Comparison of ENCODE assay signal across 12 cellular contexts in genomic region chr14:24941719-24942118, GRCh38.
DNase-seq lines count a peak whose midpoint lies in the region; ATAC-seq lines count a peak whose summit lies in the region.
"Had no signal": no experiment of that assay in that cellular context is flagged by ENCODE, and none has a peak within 500 bp of the region (broad histone marks: within the 10 kb centered on the region; RNA-seq: fewer than 3 reads in every experiment).

No MANE protein-coding gene starts in this region.

- DNase-seq in NCI-H2081 treated with DMSO at 0.1 percent for 48 hours (lab: John Stamatoyannopoulos, UW) (peak; percentile 20), left colon (peak; percentile 39 to 76), amygdala (lab: John Stamatoyannopoulos, UW) (no peak), UCSD-AML1 (lab: John Stamatoyannopoulos, UW; ENCODE audit: unreplicated experiment) (no peak)
- DNase-seq in stimulated activated CD4-positive, alpha-beta T cell treated with anti-CD3 and anti-CD28 coated beads, Interleukin-4, amount 100 ng/mL, for 1 hour, result no peak
- no peak for DNase-seq in activated naive CD8-positive, alpha-beta T cell treated with anti-CD3 and anti-CD28 coated beads for 36 hours
- DNase-seq: activated T-cell treated with anti-CD3 and anti-CD28 coated beads, Interleukin-2, amount 50 U/mL, for 72 hours; glutamatergic neuron; NCI-H446 treated with DMSO at 0.1 percent for 48 hours; T-helper 9 cell had no signal

- no peaks in the 10 kb centered on the region for H3K9me3 Mint-ChIP-seq in activated naive CD8-positive, alpha-beta T cell treated with anti-CD3 and anti-CD28 coated beads for 36 hours
- H3K9me3 Mint-ChIP-seq: activated T-cell treated with anti-CD3 and anti-CD28 coated beads, Interleukin-2, amount 50 U/mL, for 72 hours had no signal

- intact Hi-C loops in left colon (cut with DNase I, micrococcal nuclease), result no loop called here

- H3K4me1 Mint-ChIP-seq in activated naive CD8-positive, alpha-beta T cell treated with anti-CD3 and anti-CD28 coated beads for 36 hours, result peaks cover 2% of the 10 kb centered on the region

- ATAC-seq in GM18861 (IDR thresholded peaks at IDR 0.05; ENCODE audit: unreplicated experiment) (peak; percentile 46), HG02759 (IDR thresholded peaks at IDR 0.05; ENCODE audit: unreplicated experiment) (peak; percentile 64), left colon (peak; percentile 71)
- ATAC-seq: activated T-cell treated with anti-CD3 and anti-CD28 coated beads, Interleukin-2, amount 50 U/mL, for 72 hours had no signal

- no peak overlapping the region for H3K4me3 Mint-ChIP-seq in activated naive CD8-positive, alpha-beta T cell treated with anti-CD3 and anti-CD28 coated beads for 36 hours
- H3K4me3 Mint-ChIP-seq: activated T-cell treated with anti-CD3 and anti-CD28 coated beads, Interleukin-2, amount 50 U/mL, for 72 hours had no signal

- no peaks in the 10 kb centered on the region for H3K36me3 Mint-ChIP-seq in activated naive CD8-positive, alpha-beta T cell treated with anti-CD3 and anti-CD28 coated beads for 36 hours

- H3K27me3 Mint-ChIP-seq in activated naive CD8-positive, alpha-beta T cell treated with anti-CD3 and anti-CD28 coated beads for 36 hours, result no peaks in the 10 kb centered on the region

- H3K27ac Mint-ChIP-seq in activated naive CD8-positive, alpha-beta T cell treated with anti-CD3 and anti-CD28 coated beads for 36 hours, result no peak overlapping the region
- H3K27ac Mint-ChIP-seq: activated T-cell treated with anti-CD3 and anti-CD28 coated beads, Interleukin-2, amount 50 U/mL, for 72 hours had no signal

Comparison
In these comparisons a context has a peak if more than half of its experiments do, and no peak if none do; other contexts are left out.
1. DNase-seq: peak in NCI-H2081 treated with DMSO at 0.1 percent for 48 hours (single experiment) and left colon (2 of 2); none in stimulated activated CD4-positive, alpha-beta T cell treated with anti-CD3 and anti-CD28 coated beads, Interleukin-4, amount 100 ng/mL, for 1 hour (single experiment), amygdala (0 of 56), UCSD-AML1 (single experiment) and activated naive CD8-positive, alpha-beta T cell treated with anti-CD3 and anti-CD28 coated beads for 36 hours (single experiment).
2. Peak in every context shown above with its lines, with median percentiles within 50 percentile points of each other: ATAC-seq.